ENCODE assay signal across 2 cellular contexts in genomic region chr22:40571887-40572286, GRCh38.
"Had no signal": no experiment of that assay in that cellular context is flagged by ENCODE, and none has a peak within 500 bp of the region (broad histone marks: within the 10 kb centered on the region; RNA-seq: fewer than 3 reads in every experiment).

No MANE protein-coding gene starts in this region.

- ATAC-seq: GM12878 had no signal

- DNase-seq: GF-D8 had no signal

- H3K4me3 ChIP-seq: GM12878 had no signal
